8 cellular contexts compared by ENCODE assay signal in genomic region chr14:81401420-81402122, GRCh38. TPM values are rescaled to one million over a fixed set of nuclear protein-coding genes. Genes with fewer than 3 reads are reported as not detected.
DNase-seq lines count a peak whose midpoint lies in the region; TF ChIP-seq lines count a peak whose summit lies in the region.

No MANE protein-coding gene starts in this region.

- H3K27me3 Mint-ChIP-seq in CD14-positive monocyte (ENCODE audit: low read depth in 3 of 3) (peaks cover 74 to 84% (median 79%) of the 10 kb centered on the region in 3 donors), HFFc6 (ENCODE audit: insufficient read depth) (peaks cover 16% of the 10 kb centered on the region)

- intact Hi-C loops in CD14-positive monocyte (cut with micrococcal nuclease) = loop anchor here in 1 of 2 donors (2.0 kb wide), 1 partner anchor 15 kb away; no protein-coding TSS in a partner anchor

- peak; percentile 60 for DNase-seq in CD14-positive monocyte (ENCODE audit: low spot score)
- peak; percentile 94 for DNase-seq in HFFc6
- DNase-seq in SIG-M5 treated with dmso at 0.1 percent for 504 hours (lab: John Stamatoyannopoulos, UW; ENCODE audit: unreplicated experiment) = peak; percentile 60
- peak; percentile 95 for DNase-seq in kidney tubule cell (ENCODE audit: low spot score)
- no peak for DNase-seq in COLO668 (lab: John Stamatoyannopoulos, UW; ENCODE audit: unreplicated experiment)
- no peak for DNase-seq in mucosa of gallbladder (ENCODE audit: low spot score)
- DNase-seq in GOT3 (lab: John Stamatoyannopoulos, UW) = no peak
- DNase-seq in anterior cingulate cortex (lab: John Stamatoyannopoulos, UW) = no peak

- H3K4me3 Mint-ChIP-seq in CD14-positive monocyte (peak overlapping the region in 1 of 2 donors; percentile 87), HFFc6 (peak overlapping the region; percentile 73)

- H3K9me3 Mint-ChIP-seq in CD14-positive monocyte (peaks cover 4 to 22% (median 11%) of the 10 kb centered on the region in 7 donors), HFFc6 (no peaks in the 10 kb centered on the region)

- TF ChIP-seq CTCF in CD14-positive monocyte (IDR thresholded peaks at IDR 0.05) (no peak), HFFc6 (IDR thresholded peaks at IDR 0.05) (no peak)

- H3K36me3 Mint-ChIP-seq in CD14-positive monocyte (peaks cover 4 to 18% of the 10 kb centered on the region in 2 donors), HFFc6 (ENCODE audit: low read depth) (no peaks in the 10 kb centered on the region)

- peak overlapping the region; percentile 82 to 95 (median 92) for H3K27ac Mint-ChIP-seq in CD14-positive monocyte
- H3K27ac Mint-ChIP-seq in HFFc6 = peak overlapping the region; percentile 92

- H3K4me1 Mint-ChIP-seq in CD14-positive monocyte (peaks cover 36% of the 10 kb centered on the region), HFFc6 (ENCODE audit: low read depth) (peaks cover 34% of the 10 kb centered on the region)

RNA-seq across cellular contexts. Expression of gene STON2, which starts 1.4 kb away (rescaled TPM):
- 1 to 10 TPM; 1.6 to 2.1 TPM for polyA plus RNA-seq in CD14-positive monocyte
- total RNA-seq in HFFc6 (2021; fragmentation: NEBNext Ultra II Directional; extraction: Animal tissue kit (Norgen Biotek cat#: 25700)) = not detected
- total RNA-seq in mucosa of gallbladder = 41.3 TPM

Comparison
In these comparisons a context has a peak if more than half of its experiments do, and no peak if none do; other contexts are left out.
1. DNase-seq: peak in CD14-positive monocyte (single experiment), HFFc6 (single experiment), SIG-M5 treated with dmso at 0.1 percent for 504 hours (single experiment) and kidney tubule cell (single experiment); none in COLO668 (single experiment), mucosa of gallbladder (single experiment), GOT3 (single experiment) and anterior cingulate cortex (0 of 58).
2. RNA of gene STON2, which starts 1.4 kb away (total RNA-seq): 41.3 TPM in mucosa of gallbladder (single experiment); not detected in HFFc6; every median in the first group is over 10 times any median in the second.